Comparison of ENCODE assay signal across 27 cellular contexts in the genomic region with DNA sequence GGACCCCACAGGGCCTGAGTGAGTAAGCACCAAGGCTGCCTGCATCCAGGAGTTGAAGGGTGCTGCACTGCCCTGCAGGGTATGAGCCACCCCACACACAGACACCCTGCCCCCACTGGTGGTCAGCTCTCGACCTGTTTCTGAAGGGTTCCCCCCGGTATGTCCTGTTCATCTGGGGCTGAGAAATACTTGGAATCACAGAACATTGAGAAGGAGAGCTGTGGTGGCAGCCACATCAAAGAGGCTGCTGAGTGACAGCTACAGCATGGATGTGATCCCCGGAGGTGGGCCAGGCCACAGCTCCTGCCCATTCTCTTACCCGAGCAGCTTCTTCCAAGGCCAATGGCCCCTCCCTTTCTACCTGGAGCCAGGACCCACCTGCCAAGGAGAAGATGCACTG.
"Had no signal": no experiment of that assay in that cellular context is flagged by ENCODE, and none has a peak within 500 bp of the region (broad histone marks: within the 10 kb centered on the region; RNA-seq: fewer than 3 reads in every experiment).

No MANE protein-coding gene starts in this region.

- DNase-seq: activated B cell treated with CpG ODN at 0.5 μM for 24 hours; activated CD4-positive, alpha-beta T cell treated with anti-CD3 and anti-CD28 coated beads for 1 hour; activated CD4-positive, alpha-beta T cell treated with anti-CD3 and anti-CD28 coated beads, Interleukin-2, amount 10 ng/mL, durations not matched to agents 24 days and 14 days; activated CD8-positive, alpha-beta memory T cell treated with anti-CD3 and anti-CD28 coated beads, Interleukin-2, amount 50 U/mL, for 4 hours; activated CD8-positive, alpha-beta T cell treated with anti-CD3 and anti-CD28 coated beads for 36 hours; activated effector memory CD4-positive, alpha-beta T cell treated with anti-CD3 and anti-CD28 coated beads, Interleukin-2, amount 50 U/mL, for 16 hours; activated naive CD4-positive, alpha-beta T cell treated with Interleukin-2 at 50 U/mL for 16 hours; activated naive CD8-positive, alpha-beta T cell treated with anti-CD3 and anti-CD28 coated beads, Interleukin-2, amount 50 U/mL, for 24 hours; amniotic stem cell; KG1; MG63; NCI-H1105; NCI-H1436; NCI-H1694 treated with DMSO at 0.1 percent for 48 hours; NCI-H345; NCI-H510A; NCI-H526 treated with DMSO at 0.1 percent for 48 hours; NCI-H82; NK-92 treated with Interleukin-12 subunit alpha and Interleukin-12 subunit beta, amount 100 ng/mL, for 24 hours; Peyer's patch; SHP77 treated with DMSO at 0.1 percent for 48 hours; T1000 had no signal

- H3K27ac Mint-ChIP-seq: activated B cell treated with CpG ODN at 0.5 μM for 24 hours; activated CD4-positive, alpha-beta T cell treated with anti-CD3 and anti-CD28 coated beads, Interleukin-2, amount 10 ng/mL, durations not matched to agents 24 days and 14 days; activated CD8-positive, alpha-beta T cell treated with anti-CD3 and anti-CD28 coated beads for 36 hours; activated naive CD4-positive, alpha-beta T cell treated with anti-CD3 and anti-CD28 coated beads, Interleukin-2, amount 50 U/mL, for 72 hours; activated naive CD8-positive, alpha-beta T cell treated with anti-CD3 and anti-CD28 coated beads, Interleukin-2, amount 50 U/mL, for 24 hours; activated T-helper 1 cell treated with anti-CD3 and anti-CD28 coated beads, Interleukin-12 subunit alpha, Interleukin-12 subunit beta, Interleukin-2, Interleukin-4 antibody, amounts not matched to agents 30 ng/mL and 10 ng/mL and 1 ng/mL, durations not matched to agents 14 hours and 24 hours and 36 hours; brain; IgD-negative memory B cell had no signal

- ATAC-seq: activated CD8-positive, alpha-beta T cell treated with anti-CD3 and anti-CD28 coated beads for 36 hours; activated naive CD4-positive, alpha-beta T cell treated with anti-CD3 and anti-CD28 coated beads, Interleukin-2, amount 50 U/mL, for 72 hours; activated naive CD8-positive, alpha-beta T cell treated with anti-CD3 and anti-CD28 coated beads, Interleukin-2, amount 50 U/mL, for 24 hours had no signal

- H3K27me3 ChIP-seq: MG63, Peyer's patch had no signal

- H3K27ac ChIP-seq: Peyer's patch, RWPE1 had no signal

- H3K4me3 ChIP-seq: MG63, Peyer's patch had no signal

- H3K4me3 Mint-ChIP-seq: activated B cell treated with CpG ODN at 0.5 μM for 24 hours; activated CD4-positive, alpha-beta T cell treated with anti-CD3 and anti-CD28 coated beads, Interleukin-2, amount 10 ng/mL, durations not matched to agents 24 days and 14 days; activated CD8-positive, alpha-beta T cell treated with anti-CD3 and anti-CD28 coated beads for 36 hours; activated naive CD8-positive, alpha-beta T cell treated with anti-CD3 and anti-CD28 coated beads, Interleukin-2, amount 50 U/mL, for 24 hours; activated T-helper 1 cell treated with anti-CD3 and anti-CD28 coated beads, Interleukin-12 subunit alpha, Interleukin-12 subunit beta, Interleukin-2, Interleukin-4 antibody, amounts not matched to agents 30 ng/mL and 10 ng/mL and 1 ng/mL, durations not matched to agents 14 hours and 24 hours and 36 hours; brain; IgD-negative memory B cell had no signal

- H3K36me3 ChIP-seq: Peyer's patch had no signal

- H3K9me3 Mint-ChIP-seq: activated CD8-positive, alpha-beta T cell treated with anti-CD3 and anti-CD28 coated beads for 36 hours; activated naive CD4-positive, alpha-beta T cell treated with anti-CD3 and anti-CD28 coated beads, Interleukin-2, amount 50 U/mL, for 72 hours; activated naive CD8-positive, alpha-beta T cell treated with anti-CD3 and anti-CD28 coated beads, Interleukin-2, amount 50 U/mL, for 24 hours had no signal

- H3K27me3 Mint-ChIP-seq: activated CD4-positive, alpha-beta T cell treated with anti-CD3 and anti-CD28 coated beads, Interleukin-2, amount 10 ng/mL, durations not matched to agents 24 days and 14 days; activated CD8-positive, alpha-beta T cell treated with anti-CD3 and anti-CD28 coated beads for 36 hours; activated naive CD8-positive, alpha-beta T cell treated with anti-CD3 and anti-CD28 coated beads, Interleukin-2, amount 50 U/mL, for 24 hours; brain had no signal

- H3K9me3 ChIP-seq: Peyer's patch had no signal
